Comparison of ENCODE assay signal across 1 cellular context in genomic region chr2:26721267-26722032, GRCh38.
TF ChIP-seq lines count a peak whose summit lies in the region.

No MANE protein-coding gene starts in this region.

TF ChIP-seq in HepG2, 621 proteins besides CTCF, POLR2A, EP300 and RAD21 (continued from another document and continues in another):
- TF ChIP-seq TEAD2 (CRISPR knock-in tag; IDR thresholded peaks at IDR 0.05) (no peak), ZBED4 (CRISPR knock-in tag; IDR thresholded peaks at IDR 0.05; ENCODE audit: borderline replicate concordance) (no peak), RBAK (CRISPR knock-in tag; IDR thresholded peaks at IDR 0.05) (no peak), MNT (IDR thresholded peaks at IDR 0.05) (no peak), PRDM4 (CRISPR knock-in tag; IDR thresholded peaks at IDR 0.05; ENCODE audit: borderline replicate concordance) (no peak), ZNF746 (CRISPR knock-in tag; IDR thresholded peaks at IDR 0.05) (peak; percentile 38; the same call in 1 of the 2 replicates), SOX5 (CRISPR knock-in tag; IDR thresholded peaks at IDR 0.05; ENCODE audit: borderline replicate concordance) (peak; percentile 47), ZBTB1 (CRISPR knock-in tag; IDR thresholded peaks at IDR 0.05; ENCODE audit: borderline replicate concordance) (no peak), KAT2B (IDR thresholded peaks at IDR 0.05; ENCODE audit: borderline replicate concordance, low read depth, low read length) (no peak), CCAR2 (optimal IDR thresholded peaks at IDR 0.05; ENCODE audit: low read depth, low read length) (no peak), GZF1 (CRISPR knock-in tag; IDR thresholded peaks at IDR 0.05) (no peak), DR1 (CRISPR knock-in tag; IDR thresholded peaks at IDR 0.05) (no peak), CREBL2 (CRISPR knock-in tag; IDR thresholded peaks at IDR 0.05; ENCODE audit: borderline replicate concordance) (no peak), MTF2 (CRISPR knock-in tag; IDR thresholded peaks at IDR 0.05; ENCODE audit: borderline replicate concordance) (no peak), SALL2 (CRISPR knock-in tag; IDR thresholded peaks at IDR 0.05) (no peak), SIX1 (CRISPR knock-in tag; IDR thresholded peaks at IDR 0.05; ENCODE audit: borderline replicate concordance) (no peak), KDM3A (CRISPR knock-in tag; IDR thresholded peaks at IDR 0.05; ENCODE audit: low read depth) (no peak), GATAD2A (CRISPR knock-in tag; IDR thresholded peaks at IDR 0.05) (peak; percentile 89), ZNF17 (CRISPR knock-in tag; IDR thresholded peaks at IDR 0.05) (no peak), ZSCAN22 (CRISPR knock-in tag; IDR thresholded peaks at IDR 0.05) (no peak), UBTF (CRISPR knock-in tag; IDR thresholded peaks at IDR 0.05) (no peak), NPAS2 (CRISPR knock-in tag; IDR thresholded peaks at IDR 0.05; ENCODE audit: borderline replicate concordance) (no peak), TAF15 (IDR thresholded peaks at IDR 0.05; ENCODE audit: low read depth, low read length, poor library complexity, severe bottlenecking) (no peak), SCMH1 (CRISPR knock-in tag; IDR thresholded peaks at IDR 0.05; ENCODE audit: borderline replicate concordance) (no peak), TSC22D2 (CRISPR knock-in tag; IDR thresholded peaks at IDR 0.05; ENCODE audit: borderline replicate concordance) (peak; percentile 70; the same call in 1 of the 2 replicates), DBP (CRISPR knock-in tag; IDR thresholded peaks at IDR 0.05; ENCODE audit: not compliant biosample characterization) (no peak), ZNF124 (CRISPR knock-in tag; IDR thresholded peaks at IDR 0.05) (no peak), ARID3A (IDR thresholded peaks at IDR 0.05; ENCODE audit: low read depth, low read length) (no peak), CHD2 (IDR thresholded peaks at IDR 0.05; ENCODE audit: low read depth, low read length) (no peak), KLF16 (CRISPR knock-in tag; IDR thresholded peaks at IDR 0.05) (no peak), ZNF616 (CRISPR knock-in tag; IDR thresholded peaks at IDR 0.05; ENCODE audit: low read depth) (no peak), AKAP8 (CRISPR knock-in tag; IDR thresholded peaks at IDR 0.05) (no peak), ATF7 (IDR thresholded peaks at IDR 0.05) (no peak), ATF7 (CRISPR knock-in tag; IDR thresholded peaks at IDR 0.05) (0 out of 2 replicates have a peak, but pooled peaks have one; percentile 51), POLR2G (IDR thresholded peaks at IDR 0.05; ENCODE audit: low read depth, low read length) (no peak), CSRNP2 (CRISPR knock-in tag; conservative IDR thresholded peaks at IDR 0.05; ENCODE audit: low read depth) (no peak), HCFC1 (IDR thresholded peaks at IDR 0.05; ENCODE audit: low read depth, low read length) (no peak), RFXANK (CRISPR knock-in tag; IDR thresholded peaks at IDR 0.05) (no peak), HBP1 (CRISPR knock-in tag; IDR thresholded peaks at IDR 0.05; ENCODE audit: low read depth) (no peak), ZFP62 (CRISPR knock-in tag; IDR thresholded peaks at IDR 0.05) (no peak), ZNF850 (CRISPR knock-in tag; conservative IDR thresholded peaks at IDR 0.05) (no peak), ZFP36L2 (CRISPR knock-in tag; IDR thresholded peaks at IDR 0.05) (no peak), ZNF547 (CRISPR knock-in tag; IDR thresholded peaks at IDR 0.05) (no peak), ZNF33B (CRISPR knock-in tag; IDR thresholded peaks at IDR 0.05) (no peak), LBX2 (CRISPR knock-in tag; IDR thresholded peaks at IDR 0.05; ENCODE audit: borderline replicate concordance) (no peak), SRSF4 (IDR thresholded peaks at IDR 0.05; ENCODE audit: low read depth, low read length, poor library complexity, severe bottlenecking) (no peak), ZNF761 (CRISPR knock-in tag; conservative IDR thresholded peaks at IDR 0.05) (no peak), HOXA9 (CRISPR knock-in tag; IDR thresholded peaks at IDR 0.05; ENCODE audit: borderline replicate concordance) (no peak), ZNF468 (CRISPR knock-in tag; IDR thresholded peaks at IDR 0.05) (no peak), SRSF1 (optimal IDR thresholded peaks at IDR 0.05; ENCODE audit: low read depth, low read length) (no peak)
